Comparison of ENCODE assay signal across 17 cellular contexts in the genomic region with DNA sequence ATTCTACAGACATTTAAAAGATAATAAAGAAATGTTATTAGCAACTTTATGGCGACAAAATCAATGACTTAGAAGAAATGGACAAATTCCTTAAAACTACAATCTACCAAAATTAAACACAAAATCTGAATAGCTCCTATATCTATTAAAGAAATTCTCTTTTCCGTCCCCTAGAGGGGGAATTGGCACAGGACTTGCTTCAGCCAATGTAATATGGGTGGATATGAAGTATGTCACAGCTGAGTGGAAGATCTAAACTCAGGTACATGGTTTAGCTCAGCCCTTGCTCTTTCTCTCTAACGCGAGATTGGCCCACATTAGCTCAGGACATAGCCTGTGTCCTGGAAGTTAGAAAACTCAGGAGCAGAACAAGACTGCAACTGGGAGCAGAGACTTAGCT.
A peak's percentile ranks its signal among the peaks of the same experiment; 100 is the strongest.
DNase-seq lines count a peak whose midpoint lies in the region; ATAC-seq, FAIRE-seq and TF ChIP-seq lines count a peak whose summit lies in the region.
"Had no signal": no experiment of that assay in that cellular context is flagged by ENCODE, and none has a peak within 500 bp of the region (broad histone marks: within the 10 kb centered on the region; RNA-seq: fewer than 3 reads in every experiment).

No MANE protein-coding gene starts in this region.

- peak; percentile 30 for FAIRE-seq in H54 (lab: Jason Lieb, UNC)
- FAIRE-seq: D721Med had no signal

- no peak overlapping the region for H3K4me3 ChIP-seq in thyroid gland (replicated peaks in 1 of 3)
- H3K4me3 ChIP-seq: coronary artery, prostate gland, thoracic aorta had no signal

- TF ChIP-seq CTCF in thyroid gland (IDR thresholded peaks at IDR 0.05) = no peak

- H3K36me3 ChIP-seq in thyroid gland = no peaks in the 10 kb centered on the region
- H3K36me3 ChIP-seq: prostate gland, thoracic aorta had no signal

- ATAC-seq in HG02884 (IDR thresholded peaks at IDR 0.05; ENCODE audit: unreplicated experiment) = no peak

- H3K27ac ChIP-seq in thyroid gland = no peak overlapping the region
- H3K27ac ChIP-seq: coronary artery, KMS-11, prostate gland, thoracic aorta had no signal

- 75 to 78% methylated on average over 4 of the region's 4 CpGs for WGBS in thyroid gland, 2 donors

- no peaks in the 10 kb centered on the region for H3K4me1 ChIP-seq in thyroid gland
- H3K4me1 ChIP-seq: prostate gland had no signal

- TF ChIP-seq POLR2A in H54 (IDR thresholded peaks at IDR 0.05; ENCODE audit: low read depth, low read length) (no peak), thyroid gland (IDR thresholded peaks at IDR 0.05) (no peak)

- H3K27me3 ChIP-seq in thyroid gland = no peaks in the 10 kb centered on the region

- DNase-seq in H54 (ENCODE audit: insufficient read length, low spot score) (no peak), NCI-H69 (lab: John Stamatoyannopoulos, UW) (peak; percentile 2), dedifferentiated amniotic fluid mesenchymal stem cell (ENCODE audit: extremely low spot score) (peak; percentile 3), myocyte (ENCODE audit: low read depth) (peak; percentile 2), thyroid gland (no peak), NCI-H526 (lab: John Stamatoyannopoulos, UW) (no peak), C1 segment of cervical spinal cord (lab: John Stamatoyannopoulos, UW) (no peak)
- DNase-seq: activated B cell treated with CpG ODN at 0.5 μM for 24 hours; activated naive CD8-positive, alpha-beta T cell treated with anti-CD3 and anti-CD28 coated beads for 36 hours; islet precursor cell; NCI-H2029 had no signal

- no peaks in the 10 kb centered on the region for H3K9me3 ChIP-seq in thyroid gland
- H3K9me3 ChIP-seq: prostate gland, thoracic aorta had no signal

- intact Hi-C loops in thyroid gland (cut with DNase I) = no loop called here

Comparison
In these comparisons a context has a peak if more than half of its experiments do, and no peak if none do; other contexts are left out.
1. DNase-seq: peak in NCI-H69 (single experiment), dedifferentiated amniotic fluid mesenchymal stem cell (single experiment) and myocyte (single experiment); none in H54 (single experiment), thyroid gland (0 of 2), NCI-H526 (0 of 2) and C1 segment of cervical spinal cord (0 of 14).